Comparison of ENCODE assay signal across 7 cellular contexts in genomic region chrX:153686677-153687057, GRCh38. TPM values are rescaled to one million over a fixed set of nuclear protein-coding genes. Genes with fewer than 3 reads are reported as not detected.
DNase-seq lines count a peak whose midpoint lies in the region; ATAC-seq and TF ChIP-seq lines count a peak whose summit lies in the region.
"Not testable (repeated sequence)": the region's sequence is repeated elsewhere in the genome, so short reads cannot be mapped to it uniquely, and the experiment has no call there.
"Had no signal": no experiment of that assay in that cellular context is flagged by ENCODE, and none has a peak within 500 bp of the region (broad histone marks: within the 10 kb centered on the region; RNA-seq: fewer than 3 reads in every experiment).

No MANE protein-coding gene starts in this region.

- H3K4me3 ChIP-seq in esophagus muscularis mucosa = not testable (repeated sequence)

- CTCF ChIA-PET in CD4-positive, alpha-beta T cell (lab: Charles Lee) = not testable (repeated sequence)

- H3K36me3 ChIP-seq in esophagus muscularis mucosa = not testable (repeated sequence)

- DNase-seq in CD4-positive, alpha-beta T cell; esophagus muscularis mucosa (ENCODE audit: extremely low spot score); neural crest cell (ENCODE audit: low read depth, low spot score): not testable (repeated sequence)
- peak; percentile 35 for DNase-seq in OCI-M1 (lab: John Stamatoyannopoulos, UW)

- not testable (repeated sequence) for H3K9me3 Mint-ChIP-seq in CD4-positive, alpha-beta T cell; neural crest cell

- not testable (repeated sequence) for TF ChIP-seq POLR2A in esophagus muscularis mucosa (IDR thresholded peaks at IDR 0.05; ENCODE audit: low read depth)

- WGBS in esophagus muscularis mucosa = 49% methylated on average over 6 of the region's 7 CpGs

- not testable (repeated sequence) for TF ChIP-seq CTCF in CD4-positive, alpha-beta T cell (IDR thresholded peaks at IDR 0.05); esophagus muscularis mucosa (IDR thresholded peaks at IDR 0.05); neural crest cell (conservative IDR thresholded peaks at IDR 0.05)

- POLR2A ChIA-PET in CD4-positive, alpha-beta T cell (lab: Charles Lee) = not testable (repeated sequence)

- not testable (repeated sequence) for H3K4me1 Mint-ChIP-seq in CD4-positive, alpha-beta T cell (ENCODE audit: low read depth)
- peaks cover 13% of the 10 kb centered on the region for H3K4me1 Mint-ChIP-seq in neural crest cell

- intact Hi-C loops in CD4-positive, alpha-beta T cell (cut with DNase I, micrococcal nuclease) = loop anchor here in 1 of 2 experiments (5.0 to 10.0 kb wide), 2 partner anchors 68 to 266 kb away; no protein-coding TSS in a partner anchor
- intact Hi-C loops in esophagus muscularis mucosa (cut with DNase I) = not testable (repeated sequence)

- ATAC-seq in CD4-positive, alpha-beta T cell (ENCODE audit: poor library complexity) = not testable (repeated sequence)

- H3K27ac Mint-ChIP-seq in CD4-positive, alpha-beta T cell; neural crest cell (ENCODE audit: unreplicated experiment): not testable (repeated sequence)

- peak overlapping the region; percentile 69 for H3K4me3 Mint-ChIP-seq in CD4-positive, alpha-beta T cell
- peak overlapping the region; percentile 85 for H3K4me3 Mint-ChIP-seq in neural crest cell

- not testable (repeated sequence) for H3K27ac ChIP-seq in CD4-positive, alpha-beta T cell (ENCODE audit: low read depth, low read length)
- peak overlapping the region; percentile 72 to 81 (median 78) for H3K27ac ChIP-seq in esophagus muscularis mucosa (replicated peaks in 1 of 4)

- not testable (repeated sequence) for TF ChIP-seq EP300 in esophagus muscularis mucosa (IDR thresholded peaks at IDR 0.05)

- peaks cover 3 to 35% (median 29%) of the 10 kb centered on the region in 4 donors for H3K4me1 ChIP-seq in esophagus muscularis mucosa

- H3K9me3 ChIP-seq in CD4-positive, alpha-beta T cell (ENCODE audit: control insufficient read depth, low read length); esophagus muscularis mucosa: not testable (repeated sequence)

- H3K27me3 Mint-ChIP-seq in CD4-positive, alpha-beta T cell; neural crest cell (ENCODE audit: low read depth): not testable (repeated sequence)

- not testable (repeated sequence) for H3K27me3 ChIP-seq in CD4-positive, alpha-beta T cell (ENCODE audit: control insufficient read depth, insufficient read depth, low read length); esophagus muscularis mucosa

- not testable (repeated sequence) for H3K36me3 Mint-ChIP-seq in CD4-positive, alpha-beta T cell (ENCODE audit: low read depth); neural crest cell (ENCODE audit: low read depth)

RNA-seq across cellular contexts. Expression of gene SLC6A8, which starts 1.1 kb away (rescaled TPM):
- total RNA-seq in CD4-positive, alpha-beta T cell = under 1 TPM; 0.42 to 0.71 TPM
- 10 to 100 TPM; 41.7 to 62.3 (median 45.6) TPM for total RNA-seq in esophagus muscularis mucosa
- 123 and 125 TPM in 2 replicates for total RNA-seq in neural crest cell

RNA-seq across cellular contexts. Expression of gene PNCK, which starts 13.1 kb away (rescaled TPM):
- total RNA-seq in CD4-positive, alpha-beta T cell = 1 to 10 TPM in 1 of 2 experiments, under 1 TPM in 1; 0.70 to 1.0 TPM
- total RNA-seq in esophagus muscularis mucosa = 10 to 100 TPM; 20.5 to 67.8 (median 26.0) TPM
- total RNA-seq in neural crest cell = 9.4 and 10.2 TPM in 2 replicates
- total RNA-seq: CD4-positive, alpha-beta memory T cell; lung microvascular endothelial cell had no signal

RNA-seq across cellular contexts. Expression of gene BCAP31, which starts 37.5 kb away (rescaled TPM):
- total RNA-seq in CD4-positive, alpha-beta T cell = 10 to 100 TPM; 42.1 to 43.1 TPM
- total RNA-seq in esophagus muscularis mucosa (100 to 1,000 TPM in 2 of 4 donors, 10 to 100 TPM in 2; 76.4 to 129 (median 101) TPM), neural crest cell (117 and 118 TPM in 2 replicates)

RNA-seq across cellular contexts. Expression of gene ABCD1, which starts 38.0 kb away (rescaled TPM):
- 1 to 10 TPM; 8.6 to 9.2 TPM for total RNA-seq in CD4-positive, alpha-beta T cell
- 10 to 100 TPM; 18.4 to 36.2 (median 25.1) TPM for total RNA-seq in esophagus muscularis mucosa
- 6.0 and 6.6 TPM in 2 replicates for total RNA-seq in neural crest cell

RNA-seq across cellular contexts. Expression of gene DUSP9, which starts 39.7 kb away (rescaled TPM):
- not detected for total RNA-seq in CD4-positive, alpha-beta T cell
- not detected for total RNA-seq in esophagus muscularis mucosa
- total RNA-seq in neural crest cell = 1.7 TPM in 2 replicates
- total RNA-seq: CD4-positive, alpha-beta memory T cell; fibroblast of villous mesenchyme had no signal

Comparison
In these comparisons a context has a peak if more than half of its experiments do, and no peak if none do; other contexts are left out.
1. RNA of gene SLC6A8, which starts 1.1 kb away (total RNA-seq): 123 to 125 TPM in neural crest cell and 41.7 to 62.3 TPM in esophagus muscularis mucosa; 0.42 to 0.71 TPM in CD4-positive, alpha-beta T cell; every median in the first group is over 10 times any median in the second.